In the genomic region with DNA sequence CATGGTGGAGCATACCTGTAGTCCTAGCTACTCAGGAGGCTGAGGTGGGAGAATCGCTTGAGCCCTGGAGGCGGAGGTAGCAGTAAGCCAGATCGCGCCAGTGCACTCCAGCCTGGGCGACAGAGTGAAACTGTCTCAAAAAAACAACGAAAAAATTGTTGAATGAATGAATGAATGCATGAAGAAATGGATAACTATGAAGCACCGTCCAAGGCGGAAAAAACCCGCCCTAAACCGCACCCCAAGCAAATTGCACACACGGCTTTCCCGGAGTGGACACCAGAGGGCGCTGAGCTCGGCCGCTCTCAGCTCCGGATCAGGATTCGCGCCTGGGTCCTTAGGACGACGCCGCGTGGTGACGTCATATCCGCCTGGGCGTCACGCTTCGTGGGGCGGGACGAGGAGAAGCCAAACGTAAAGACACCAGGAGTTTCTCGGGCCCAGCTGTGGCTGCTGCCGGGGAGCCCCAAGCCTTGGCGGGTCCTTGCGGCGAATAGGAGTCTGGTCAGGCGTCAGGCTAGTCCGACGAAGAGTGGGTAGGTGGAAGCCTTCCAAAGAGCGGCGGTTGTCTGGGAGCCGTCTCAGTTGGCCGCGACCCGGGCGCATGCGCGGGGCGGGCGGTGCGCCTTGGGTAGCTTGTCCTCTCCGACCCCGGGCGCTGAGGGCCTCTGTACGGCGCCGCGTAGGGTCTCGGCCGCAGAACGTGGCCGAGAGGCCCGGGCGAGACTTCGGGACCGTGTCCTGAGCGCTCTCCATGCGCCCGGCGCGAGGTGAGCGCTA, we compare ENCODE assay signal across 8 cellular contexts. TPM values are rescaled to one million over a fixed set of nuclear protein-coding genes. Genes with fewer than 3 reads are reported as not detected.
DNase-seq lines count a peak whose midpoint lies in the region; ATAC-seq, FAIRE-seq and TF ChIP-seq lines count a peak whose summit lies in the region.

Gene HTD2 (plus strand): TSS at position 639 of the 780 bp plus-strand sequence. CDS start 11,094 bp downstream, outside the sequence.
Gene RPP14 (plus strand): TSS at position 364 of the 780 bp plus-strand sequence. CDS start 4,085 bp downstream, outside the sequence.

- CTCF ChIA-PET in CD4-positive, alpha-beta memory T cell (lab: Charles Lee; ENCODE audit: partially characterized antibody): interaction anchor here (0.6 to 5.9 kb wide), 51 partner anchors 10 to 1424 kb away, joined by 3 to 89 read pairs (median 5); partner anchors contain the start of genes ABHD6, FLNB, KCTD6 and PDHB
- CTCF ChIA-PET in HepG2 (lab: Yijun Ruan, JAX; ENCODE audit: low intra/inter-chr PET ratio, low total read pairs): interaction anchor here (2.3 kb wide), 1 partner anchor 118 kb away, joined by 10 read pairs; no protein-coding TSS in a partner anchor

- TF ChIP-seq POLR2A in HepG2 (IDR thresholded peaks at IDR 0.05; ENCODE audit: insufficient read depth in 1 of 2, low read depth in 2 of 2, low read length in 2 of 2): peak; percentile 70 to 73

- peak within 1 kb of the TSS; percentile 96 to 100 (median 98) for H3K4me3 Mint-ChIP-seq in CD4-positive, alpha-beta memory T cell

- no peak within 1 kb of the TSS for H2AFZ ChIP-seq in HepG2 (ENCODE audit: low read length)

- peak within 1 kb of the TSS; percentile 92 for H3K4me2 ChIP-seq in HepG2 (ENCODE audit: low read depth, low read length)

- peak within 1 kb of the TSS; percentile 79 to 80 for H3K4me3 ChIP-seq in CD4-positive, alpha-beta memory T cell (ENCODE audit: low read length in 2 of 2)
- peak within 1 kb of the TSS; percentile 70 to 95 (median 93) for H3K4me3 ChIP-seq in HepG2 (replicated peaks in 1 of 3; ENCODE audit: insufficient read depth in 1 of 3, low read depth in 2 of 3, low read length in 3 of 3)

- peak within 1 kb of the TSS; percentile 93 for H3K27ac ChIP-seq in CD4-positive, alpha-beta memory T cell (ENCODE audit: low read depth, low read length)
- H3K27ac ChIP-seq in HepG2 (ENCODE audit: extremely low read length, insufficient read depth, low read length): peak within 1 kb of the TSS; percentile 93

- peak; percentile 92 for ATAC-seq in GM19397 (IDR thresholded peaks at IDR 0.05; ENCODE audit: unreplicated experiment)
- peak; percentile 87 for ATAC-seq in HG03571 (IDR thresholded peaks at IDR 0.05; ENCODE audit: unreplicated experiment)
- ATAC-seq in HepG2: peak; percentile 93

- peak; percentile 79 for FAIRE-seq in HepG2 (lab: Jason Lieb, UNC)

- TF ChIP-seq EP300 in HepG2 (IDR thresholded peaks at IDR 0.05; ENCODE audit: low read depth in 2 of 2, low read length in 2 of 2): peak in 1 of 2 experiments; percentile 26; a peak in 1 of 4 replicates
- TF ChIP-seq EP300 in HepG2 (CRISPR knock-in tag; IDR thresholded peaks at IDR 0.05; ENCODE audit: borderline replicate concordance): 0 out of 2 replicates have a peak, but pooled peaks have one; percentile 36

- H3K9me3 ChIP-seq in CD4-positive, alpha-beta memory T cell (ENCODE audit: control insufficient read depth in 1 of 2, low read length in 2 of 2): no peaks in the 10 kb centered on the region
- no peaks in the 10 kb centered on the region for H3K9me3 ChIP-seq in HepG2 (ENCODE audit: low read length)

- H3K9ac ChIP-seq in HepG2 (ENCODE audit: insufficient read depth, low read depth, low read length): peak within 1 kb of the TSS; percentile 93

- intact Hi-C loops in CD4-positive, alpha-beta memory T cell (cut with micrococcal nuclease): loop anchor here (1.0 to 5.0 kb wide), 10 partner anchors 15 to 1624 kb away; partner anchors contain the start of genes ABHD6, FLNB, KCTD6 and PDHB
- intact Hi-C loops in HepG2 (cut with micrococcal nuclease; ENCODE audit: unreplicated experiment): loop anchor here (2.0 to 5.0 kb wide), 2 partner anchors 106 to 113 kb away; no protein-coding TSS in a partner anchor

- peak within 1 kb of the TSS; percentile 96 to 100 (median 100) for H3K27ac Mint-ChIP-seq in CD4-positive, alpha-beta memory T cell

- H3K9me3 Mint-ChIP-seq in CD4-positive, alpha-beta memory T cell: peaks cover 0 to 9% (median 5%) of the 10 kb centered on the region in 8 donors

- TF ChIP-seq CTCF in HepG2 (CRISPR knock-in tag; IDR thresholded peaks at IDR 0.05): peak; percentile 97

- H3K79me2 ChIP-seq in HepG2 (ENCODE audit: insufficient read depth, low read length): peaks cover 38% of the 10 kb centered on the region

- peaks cover 7 to 25% of the 10 kb centered on the region in 2 donors for H3K36me3 Mint-ChIP-seq in CD4-positive, alpha-beta memory T cell

- 14% methylated on average over 32 of the region's 71 CpGs for WGBS in HepG2 (ENCODE audit: low lambda C conversion rate)

- in situ Hi-C loops in HepG2 (cut with HindIII; ENCODE audit: extremely low pct_ligation_motif_present, low pct_unique_long_range_greater_than_20kb): loop anchor here (5.0 kb wide), 1 partner anchor 69 kb away; the partner anchor contains the start of gene ABHD6

- POLR2A ChIA-PET in CD4-positive, alpha-beta memory T cell (lab: Charles Lee; ENCODE audit: partially characterized antibody): interaction anchor here (0.6 to 4.0 kb wide), 24 partner anchors 10 to 1078 kb away, joined by 3 to 40 read pairs (median 4); partner anchors contain the start of genes ABHD6, APPL1, ARF4 and FLNB
- POLR2A ChIA-PET in HepG2 (lab: Yijun Ruan, JAX): interaction anchor here (0.6 to 3.5 kb wide), 31 partner anchors 9 to 324 kb away, joined by 3 to 33 read pairs (median 6); partner anchors contain the start of genes ABHD6, ACOX2, KCTD6 and PDHB

- DNase-seq in CD4-positive, alpha-beta memory T cell: peak; percentile 97 to 99 (median 98)
- peak; percentile 82 for DNase-seq in NCI-H774 (lab: John Stamatoyannopoulos, UW)
- peak; percentile 99 for DNase-seq in activated CD4-positive, alpha-beta T cell treated with anti-CD3 and anti-CD28 coated beads, Interleukin-2, amount 50 U/mL, for 48 hours
- peak; percentile 99 for DNase-seq in dermis blood vessel endothelial cell
- DNase-seq in HepG2 (ENCODE audit: low spot score): peak; percentile 92
- DNase-seq in stimulated activated CD4-positive, alpha-beta T cell treated with anti-CD3 and anti-CD28 coated beads, Interleukin-4, amount 100 ng/mL, for 1 hour: peak; percentile 99

- H4K20me1 ChIP-seq in HepG2 (ENCODE audit: insufficient read depth, low read length): peaks cover 20% of the 10 kb centered on the region

- peaks cover under 1% of the 10 kb centered on the region for H3K36me3 ChIP-seq in CD4-positive, alpha-beta memory T cell (ENCODE audit: insufficient read depth, low read length)
- H3K36me3 ChIP-seq in HepG2 (replicated peaks in 1 of 2; ENCODE audit: control insufficient read depth in 1 of 2, insufficient read depth in 2 of 2, low read length in 2 of 2): peaks cover 2% of the 10 kb centered on the region in 2 experiments; a peak in 3 of 5 replicates

- H3K4me1 Mint-ChIP-seq in CD4-positive, alpha-beta memory T cell: peaks cover 23 to 37% (median 30%) of the 10 kb centered on the region in 4 donors

- no peaks in the 10 kb centered on the region for H3K27me3 ChIP-seq in CD4-positive, alpha-beta memory T cell (ENCODE audit: insufficient read depth, low read length)
- H3K27me3 ChIP-seq in HepG2 (ENCODE audit: control insufficient read depth in 1 of 2, insufficient read depth in 2 of 2, low read length in 2 of 2): peaks cover 0 to 3% of the 10 kb centered on the region in 2 experiments; a peak in 1 of 5 replicates

- BruUV-seq in HepG2 (replicated peaks; lab: Mats Ljungman, UMichigan): no TSS peak

- peaks cover 3 to 9% of the 10 kb centered on the region in 2 donors for H3K27me3 Mint-ChIP-seq in CD4-positive, alpha-beta memory T cell

- peaks cover 27% of the 10 kb centered on the region for H3K4me1 ChIP-seq in CD4-positive, alpha-beta memory T cell (ENCODE audit: insufficient read depth, low read length)
- peaks cover 28% of the 10 kb centered on the region for H3K4me1 ChIP-seq in HepG2 (ENCODE audit: insufficient read depth, low read length)

- TF ChIP-seq RAD21 in HepG2 (CRISPR knock-in tag; IDR thresholded peaks at IDR 0.05): peak; percentile 44

RNA-seq across cellular contexts. Expression of gene HTD2, which starts in this region (rescaled TPM):
- 10 to 100 TPM in 1 of 2 experiments, 1 to 10 TPM in 1; 9.2 to 10.5 TPM for total RNA-seq in CD4-positive, alpha-beta memory T cell
- 10 to 100 TPM; 25.1 to 28.8 TPM for polyA plus RNA-seq in CD4-positive, alpha-beta memory T cell
- total RNA-seq in dermis blood vessel endothelial cell: 10.2 and 16.0 TPM in 2 replicates
- total RNA-seq in HepG2 (2016; rRNA removed; fragmentation: Illumina TruSeq; extraction: Trizol): 13.7 and 20.1 TPM in 2 replicates
- total RNA-seq in HepG2 (2016; cell fraction: cytosol; rRNA removed; fragmentation: Illumina TruSeq; extraction: Trizol; ENCODE audit: low read depth): 3.2 and 5.5 TPM in 2 replicates
- 12.8 and 20.3 TPM in 2 replicates for total RNA-seq in HepG2 (2016; cell fraction: insoluble cytoplasmic fraction; rRNA removed; fragmentation: Illumina TruSeq; extraction: Trizol)
- 13.7 and 15.4 TPM in 2 replicates for total RNA-seq in HepG2 (2016; cell fraction: membrane; rRNA removed; fragmentation: Illumina TruSeq; extraction: Trizol)
- 7.4 and 8.0 TPM in 2 replicates for total RNA-seq in HepG2 (2016; cell fraction: nucleus; rRNA removed; fragmentation: Illumina TruSeq; extraction: Trizol)
- 7.8 and 8.6 TPM in 2 replicates for polyA plus RNA-seq in HepG2 (2011; rRNA removed)
- polyA plus RNA-seq in HepG2 (2011; cell fraction: cytosol; rRNA removed): 5.0 and 8.2 TPM in 2 replicates
- 2.4 and 2.6 TPM in 2 replicates for polyA plus RNA-seq in HepG2 (2011; cell fraction: nucleus; rRNA removed)
- polyA plus RNA-seq in HepG2 (2012): 5.6 and 7.7 TPM in 2 replicates
- polyA plus RNA-seq in HepG2 (2016; cell fraction: cytosol; fragmentation: Illumina TruSeq; extraction: Trizol; ENCODE audit: low read depth): 3.9 and 5.1 TPM in 2 replicates
- polyA plus RNA-seq in HepG2 (2016; cell fraction: insoluble cytoplasmic fraction; fragmentation: Illumina TruSeq; extraction: Trizol; ENCODE audit: low read depth): 14.3 and 17.9 TPM in 2 replicates
- polyA plus RNA-seq in HepG2 (2016; cell fraction: membrane; fragmentation: Illumina TruSeq; extraction: Trizol; ENCODE audit: low read depth): 8.0 and 9.8 TPM in 2 replicates
- polyA plus RNA-seq in HepG2 (2016; cell fraction: nucleus; fragmentation: Illumina TruSeq; extraction: Trizol; ENCODE audit: insufficient read depth, low read depth): 12.9 and 13.7 TPM in 2 replicates
- 3.9 and 9.8 TPM in 2 replicates for polyA minus RNA-seq in HepG2 (2011; rRNA and poly(A)+ RNA removed; ENCODE audit: low replicate concordance)
- 4.0 and 4.7 TPM in 2 replicates for polyA minus RNA-seq in HepG2 (2011; cell fraction: cytosol; rRNA and poly(A)+ RNA removed)
- 5.2 and 5.7 TPM in 2 replicates for polyA minus RNA-seq in HepG2 (2011; cell fraction: nucleus; rRNA and poly(A)+ RNA removed)

RNA-seq across cellular contexts. Expression of gene RPP14, which starts in this region (rescaled TPM):
- total RNA-seq in CD4-positive, alpha-beta memory T cell: 10 to 100 TPM; 15.1 to 15.4 TPM
- polyA plus RNA-seq in CD4-positive, alpha-beta memory T cell: 1 to 10 TPM; 6.1 to 6.3 TPM
- total RNA-seq in dermis blood vessel endothelial cell (20.3 and 22.0 TPM in 2 replicates), HepG2 (2016; rRNA removed; fragmentation: Illumina TruSeq; extraction: Trizol) (15.4 and 21.5 TPM in 2 replicates)
- total RNA-seq in HepG2 (2016; cell fraction: cytosol; rRNA removed; fragmentation: Illumina TruSeq; extraction: Trizol; ENCODE audit: low read depth): 3.9 and 5.5 TPM in 2 replicates
- 19.2 and 23.3 TPM in 2 replicates for total RNA-seq in HepG2 (2016; cell fraction: insoluble cytoplasmic fraction; rRNA removed; fragmentation: Illumina TruSeq; extraction: Trizol)
- 14.8 and 15.2 TPM in 2 replicates for total RNA-seq in HepG2 (2016; cell fraction: membrane; rRNA removed; fragmentation: Illumina TruSeq; extraction: Trizol)
- 13.3 and 14.6 TPM in 2 replicates for total RNA-seq in HepG2 (2016; cell fraction: nucleus; rRNA removed; fragmentation: Illumina TruSeq; extraction: Trizol)
- 10.5 and 16.2 TPM in 2 replicates for polyA plus RNA-seq in HepG2 (2011; rRNA removed)
- 8.2 and 12.1 TPM in 2 replicates for polyA plus RNA-seq in HepG2 (2011; cell fraction: cytosol; rRNA removed)
- 4.6 and 7.8 TPM in 2 replicates for polyA plus RNA-seq in HepG2 (2011; cell fraction: nucleus; rRNA removed)
- polyA plus RNA-seq in HepG2 (2012): 7.4 and 10.0 TPM in 2 replicates
- polyA plus RNA-seq in HepG2 (2016; cell fraction: cytosol; fragmentation: Illumina TruSeq; extraction: Trizol; ENCODE audit: low read depth): 3.0 and 5.0 TPM in 2 replicates
- 19.5 and 20.3 TPM in 2 replicates for polyA plus RNA-seq in HepG2 (2016; cell fraction: insoluble cytoplasmic fraction; fragmentation: Illumina TruSeq; extraction: Trizol; ENCODE audit: low read depth)
- 9.1 and 11.4 TPM in 2 replicates for polyA plus RNA-seq in HepG2 (2016; cell fraction: membrane; fragmentation: Illumina TruSeq; extraction: Trizol; ENCODE audit: low read depth)
- 20.1 and 20.2 TPM in 2 replicates for polyA plus RNA-seq in HepG2 (2016; cell fraction: nucleus; fragmentation: Illumina TruSeq; extraction: Trizol; ENCODE audit: insufficient read depth, low read depth)
- 11.7 and 17.4 TPM in 2 replicates for polyA minus RNA-seq in HepG2 (2011; rRNA and poly(A)+ RNA removed; ENCODE audit: low replicate concordance)
- 4.1 and 6.0 TPM in 2 replicates for polyA minus RNA-seq in HepG2 (2011; cell fraction: cytosol; rRNA and poly(A)+ RNA removed)
- polyA minus RNA-seq in HepG2 (2011; cell fraction: nucleus; rRNA and poly(A)+ RNA removed): 17.5 and 18.9 TPM in 2 replicates

Comparison
In these comparisons a context has a peak if more than half of its experiments do, and no peak if none do; other contexts are left out.
1. Peak in every context shown above with its lines: DNase-seq, ATAC-seq, H3K4me3 ChIP-seq and H3K27ac ChIP-seq.